ENCODE assay signal across 8 cellular contexts in genomic region chr18:63422862-63423304, GRCh38. TPM values are rescaled to one million over a fixed set of nuclear protein-coding genes. Genes with fewer than 3 reads are reported as not detected.
DNase-seq lines count a peak whose midpoint lies in the region; ATAC-seq and TF ChIP-seq lines count a peak whose summit lies in the region.

No MANE protein-coding gene starts in this region.

- no peaks in the 10 kb centered on the region for H3K9me3 ChIP-seq in skeletal muscle tissue (ENCODE audit: control insufficient read depth in 3 of 3, low read length in 3 of 3)

- intact Hi-C loops in activated T-helper 1 cell treated with anti-CD3 and anti-CD28 coated beads, Interleukin-12 subunit alpha, Interleukin-12 subunit beta, Interleukin-2, Interleukin-4 antibody, amounts not matched to agents 30 ng/mL and 10 ng/mL and 1 ng/mL, durations not matched to agents 14 hours and 24 hours and 36 hours (cut with micrococcal nuclease) = loop anchor here (1.0 to 10.0 kb wide), 15 partner anchors 12 to 1236 kb away; partner anchors contain the start of genes KDSR, PHLPP1, PIGN and RELCH
- intact Hi-C loops in left ventricle myocardium superior (cut with micrococcal nuclease) = no loop called here

- no peaks in the 10 kb centered on the region for H3K9me3 Mint-ChIP-seq in activated T-helper 1 cell treated with anti-CD3 and anti-CD28 coated beads, Interleukin-12 subunit alpha, Interleukin-12 subunit beta, Interleukin-2, Interleukin-4 antibody, amounts not matched to agents 30 ng/mL and 10 ng/mL and 1 ng/mL, durations not matched to agents 14 hours and 24 hours and 36 hours

- no peak for TF ChIP-seq CTCF in AG09309 (IDR thresholded peaks at IDR 0.05; ENCODE audit: control insufficient read depth, insufficient read depth, low read depth, low read length, missing control alignments)

- DNase-seq in AG09309 (ENCODE audit: low read depth) = no peak
- no peak for DNase-seq in activated T-helper 1 cell treated with anti-CD3 and anti-CD28 coated beads, Interleukin-12 subunit alpha, Interleukin-12 subunit beta, Interleukin-2, Interleukin-4 antibody, amounts not matched to agents 30 ng/mL and 10 ng/mL and 1 ng/mL, durations not matched to agents 14 hours and 24 hours and 36 hours (ENCODE audit: low spot score)
- DNase-seq in left ventricle myocardium superior = no peak
- no peak for DNase-seq in DMS153 (lab: John Stamatoyannopoulos, UW)
- DNase-seq in DMS114 treated with DMSO at 0.1 percent for 48 hours (lab: John Stamatoyannopoulos, UW; ENCODE audit: unreplicated experiment) = no peak

- H3K27me3 Mint-ChIP-seq in activated T-helper 1 cell treated with anti-CD3 and anti-CD28 coated beads, Interleukin-12 subunit alpha, Interleukin-12 subunit beta, Interleukin-2, Interleukin-4 antibody, amounts not matched to agents 30 ng/mL and 10 ng/mL and 1 ng/mL, durations not matched to agents 14 hours and 24 hours and 36 hours (ENCODE audit: insufficient read depth) = no peaks in the 10 kb centered on the region

- H3K4me3 Mint-ChIP-seq in activated T-helper 1 cell treated with anti-CD3 and anti-CD28 coated beads, Interleukin-12 subunit alpha, Interleukin-12 subunit beta, Interleukin-2, Interleukin-4 antibody, amounts not matched to agents 30 ng/mL and 10 ng/mL and 1 ng/mL, durations not matched to agents 14 hours and 24 hours and 36 hours = peak overlapping the region; percentile 91

- H3K27ac Mint-ChIP-seq in activated T-helper 1 cell treated with anti-CD3 and anti-CD28 coated beads, Interleukin-12 subunit alpha, Interleukin-12 subunit beta, Interleukin-2, Interleukin-4 antibody, amounts not matched to agents 30 ng/mL and 10 ng/mL and 1 ng/mL, durations not matched to agents 14 hours and 24 hours and 36 hours = peak overlapping the region; percentile 92

- H3K4me3 ChIP-seq in AG09309 (ENCODE audit: control insufficient read depth, low read depth, low read length) = peak overlapping the region; percentile 90
- peak overlapping the region; percentile 90 to 99 (median 95) for H3K4me3 ChIP-seq in skeletal muscle tissue (ENCODE audit: low read length in 3 of 3)

- peaks cover 8 to 14% (median 8%) of the 10 kb centered on the region in 3 donors for H3K4me1 ChIP-seq in skeletal muscle tissue (ENCODE audit: control insufficient read depth in 3 of 3, insufficient read depth in 3 of 3, low read length in 3 of 3)

- H3K36me3 ChIP-seq in skeletal muscle tissue (ENCODE audit: control insufficient read depth in 3 of 3, insufficient read depth in 3 of 3, low read length in 3 of 3) = peaks cover 0 to 7% (median 3%) of the 10 kb centered on the region in 3 donors

- ATAC-seq in GM18870 (IDR thresholded peaks at IDR 0.05; ENCODE audit: unreplicated experiment) = peak; percentile 19
- ATAC-seq in HG03103 (IDR thresholded peaks at IDR 0.05; ENCODE audit: low read depth, unreplicated experiment) = peak; percentile 27
- ATAC-seq in left ventricle myocardium superior = peak; percentile 59

- H3K9ac ChIP-seq in skeletal muscle tissue (ENCODE audit: low read depth in 1 of 3, low read length in 3 of 3) = peak overlapping the region; percentile 96 to 98 (median 98)

- H3K27ac ChIP-seq in skeletal muscle tissue (ENCODE audit: low read depth, low read length) = peak overlapping the region; percentile 97

- peaks cover 18% of the 10 kb centered on the region for H3K4me1 Mint-ChIP-seq in activated T-helper 1 cell treated with anti-CD3 and anti-CD28 coated beads, Interleukin-12 subunit alpha, Interleukin-12 subunit beta, Interleukin-2, Interleukin-4 antibody, amounts not matched to agents 30 ng/mL and 10 ng/mL and 1 ng/mL, durations not matched to agents 14 hours and 24 hours and 36 hours (ENCODE audit: low read depth)

- H3K27me3 ChIP-seq in skeletal muscle tissue (ENCODE audit: control insufficient read depth in 3 of 3, insufficient read depth in 3 of 3, low read length in 3 of 3) = peaks cover 0 to 3% (median 0%) of the 10 kb centered on the region in 3 donors

- no peaks in the 10 kb centered on the region for H3K36me3 Mint-ChIP-seq in activated T-helper 1 cell treated with anti-CD3 and anti-CD28 coated beads, Interleukin-12 subunit alpha, Interleukin-12 subunit beta, Interleukin-2, Interleukin-4 antibody, amounts not matched to agents 30 ng/mL and 10 ng/mL and 1 ng/mL, durations not matched to agents 14 hours and 24 hours and 36 hours (ENCODE audit: low read depth)

RNA-seq across cellular contexts. Expression of gene VPS4B, which starts 0.6 kb away (rescaled TPM):
- 58.6 and 60.7 TPM in 2 replicates for total RNA-seq in activated T-helper 1 cell treated with anti-CD3 and anti-CD28 coated beads, Interleukin-12 subunit alpha, Interleukin-12 subunit beta, Interleukin-2, Interleukin-4 antibody, amounts not matched to agents 30 ng/mL and 10 ng/mL and 1 ng/mL, durations not matched to agents 14 hours and 24 hours and 36 hours
- total RNA-seq in left ventricle myocardium superior (20.6 TPM), skeletal muscle tissue (28.2 TPM)

RNA-seq across cellular contexts. Expression of gene SERPINB5, which starts 53.9 kb away (rescaled TPM):
- not detected in 2 replicates for total RNA-seq in activated T-helper 1 cell treated with anti-CD3 and anti-CD28 coated beads, Interleukin-12 subunit alpha, Interleukin-12 subunit beta, Interleukin-2, Interleukin-4 antibody, amounts not matched to agents 30 ng/mL and 10 ng/mL and 1 ng/mL, durations not matched to agents 14 hours and 24 hours and 36 hours
- total RNA-seq in left ventricle myocardium superior (not detected), skeletal muscle tissue (not detected)

RNA-seq across cellular contexts. Expression of gene KDSR, which starts 55.9 kb away (rescaled TPM):
- total RNA-seq in activated T-helper 1 cell treated with anti-CD3 and anti-CD28 coated beads, Interleukin-12 subunit alpha, Interleukin-12 subunit beta, Interleukin-2, Interleukin-4 antibody, amounts not matched to agents 30 ng/mL and 10 ng/mL and 1 ng/mL, durations not matched to agents 14 hours and 24 hours and 36 hours = 72.2 and 83.5 TPM in 2 replicates
- total RNA-seq in left ventricle myocardium superior = 32.9 TPM
- total RNA-seq in skeletal muscle tissue = 12.5 TPM
